Comparison of ENCODE assay signal across 26 cellular contexts in genomic region chr15:52329150-52329549, GRCh38. TPM values are rescaled to one million over a fixed set of nuclear protein-coding genes. Genes with fewer than 3 reads are reported as not detected.
DNase-seq lines count a peak whose midpoint lies in the region; ATAC-seq, FAIRE-seq and TF ChIP-seq lines count a peak whose summit lies in the region.
"Had no signal": no experiment of that assay in that cellular context is flagged by ENCODE, and none has a peak within 500 bp of the region (broad histone marks: within the 10 kb centered on the region; RNA-seq: fewer than 3 reads in every experiment).

No MANE protein-coding gene starts in this region.

- TF ChIP-seq CTCF in pancreas (IDR thresholded peaks at IDR 0.05), result no peak
- TF ChIP-seq CTCF in osteoblast (IDR thresholded peaks at IDR 0.05; ENCODE audit: extremely low read depth, low read depth, low read length), result no peak

- 17 to 24% methylated on average over 2 of the region's 2 CpGs for WGBS in pancreas, 2 donors

- no peak for DNase-seq in activated T-cell treated with anti-CD3 and anti-CD28 coated beads, Interleukin-2, amount 50 U/mL, for 72 hours
- no peak for DNase-seq in activated T-cell treated with anti-CD3 and anti-CD28 coated beads for 4 hours
- DNase-seq in central memory CD8-positive, alpha-beta T cell (ENCODE audit: low spot score in 2 of 2), result no peak
- no peak for DNase-seq in pancreas
- DNase-seq in NCI-H1092 treated with DMSO at 0.1 percent for 48 hours (lab: John Stamatoyannopoulos, UW), result no peak
- DNase-seq in hippocampal formation (lab: John Stamatoyannopoulos, UW), result no peak
- DNase-seq in osteoblast (ENCODE audit: insufficient read length, low spot score, missing footprints), result no peak
- DNase-seq in Right ventricle myocardium superior, result no peak
- DNase-seq: 8988T, ACHN, BE2C, Calu3, DMS79 treated with DMSO at 0.1 percent for 48 hours, GOT3, HCEC 1CT, NCI-H1105, NCI-H1436 treated with DMSO at 0.1 percent for 48 hours, NCI-H1930, NCI-H2107, NCI-H446, NCI-H524 treated with DMSO at 0.1 percent for 48 hours, NCI-H774, SJCRH30 had no signal

- peaks cover 22% of the 10 kb centered on the region for H3K4me1 Mint-ChIP-seq in activated T-cell treated with anti-CD3 and anti-CD28 coated beads, Interleukin-2, amount 50 U/mL, for 72 hours (ENCODE audit: low read depth)
- H3K4me1 Mint-ChIP-seq in central memory CD8-positive, alpha-beta T cell, result peaks cover 10% of the 10 kb centered on the region

- no peak overlapping the region for H3K27ac ChIP-seq in pancreas
- no peak overlapping the region for H3K27ac ChIP-seq in osteoblast (ENCODE audit: low read depth, low read length)
- H3K27ac ChIP-seq: SJCRH30 had no signal

- H3K9me3 ChIP-seq in pancreas (no peaks in the 10 kb centered on the region), osteoblast (ENCODE audit: low read depth, low read length) (no peaks in the 10 kb centered on the region)
- H3K9me3 ChIP-seq: BE2C, SJCRH30 had no signal

- intact Hi-C loops in pancreas (cut with DNase I) (loop anchor here in 1 of 3 donors (10.0 kb wide), 1 partner anchor 74 kb away; no protein-coding TSS in a partner anchor), Right ventricle myocardium superior (cut with DNase I) (no loop called here)

- no peak for FAIRE-seq in pancreas (lab: Jason Lieb, UNC)
- FAIRE-seq: GM12892 had no signal

- H3K4me3 ChIP-seq in pancreas (no peak overlapping the region), osteoblast (ENCODE audit: insufficient read depth, low read length) (no peak overlapping the region)
- H3K4me3 ChIP-seq: SJCRH30 had no signal

- no peaks in the 10 kb centered on the region for H3K79me2 ChIP-seq in osteoblast (ENCODE audit: insufficient read depth, low read length)

- no peak overlapping the region for H3K4me2 ChIP-seq in osteoblast (ENCODE audit: insufficient read depth, low read length)

- H3K27ac Mint-ChIP-seq in activated T-cell treated with anti-CD3 and anti-CD28 coated beads, Interleukin-2, amount 50 U/mL, for 72 hours, result peak overlapping the region; percentile 21
- peak overlapping the region; percentile 0 for H3K27ac Mint-ChIP-seq in central memory CD8-positive, alpha-beta T cell (ENCODE audit: low read depth)
- H3K27ac Mint-ChIP-seq: CD14-positive monocyte had no signal

- H3K4me1 ChIP-seq in pancreas (peaks cover 3 to 12% (median 9%) of the 10 kb centered on the region in 3 donors), osteoblast (ENCODE audit: insufficient read depth, low read length) (peaks cover 5% of the 10 kb centered on the region)
- H3K4me1 ChIP-seq: SJCRH30 had no signal

- H3K36me3 ChIP-seq in pancreas (no peaks in the 10 kb centered on the region), osteoblast (ENCODE audit: insufficient read depth, low read length) (peaks cover 9% of the 10 kb centered on the region)
- H3K36me3 ChIP-seq: BE2C, SJCRH30 had no signal

- ATAC-seq in activated T-cell treated with anti-CD3 and anti-CD28 coated beads, Interleukin-2, amount 50 U/mL, for 72 hours (replicated peaks in 1 of 2), result no peak
- ATAC-seq in central memory CD8-positive, alpha-beta T cell (replicated peaks; ENCODE audit: extremely low read depth, poor library complexity, severe bottlenecking), result no peak
- ATAC-seq in pancreas (peak; percentile 55 to 88 (median 70)), Right ventricle myocardium superior (ENCODE audit: poor library complexity) (no peak)

- H4K20me1 ChIP-seq in osteoblast (ENCODE audit: insufficient read depth, low read length), result no peaks in the 10 kb centered on the region

- no peaks in the 10 kb centered on the region for H3K27me3 Mint-ChIP-seq in activated T-cell treated with anti-CD3 and anti-CD28 coated beads, Interleukin-2, amount 50 U/mL, for 72 hours (ENCODE audit: low read depth)
- no peaks in the 10 kb centered on the region for H3K27me3 Mint-ChIP-seq in central memory CD8-positive, alpha-beta T cell
- H3K27me3 Mint-ChIP-seq: IgD-negative memory B cell had no signal

- no peak overlapping the region for H3K4me3 Mint-ChIP-seq in activated T-cell treated with anti-CD3 and anti-CD28 coated beads, Interleukin-2, amount 50 U/mL, for 72 hours
- H3K4me3 Mint-ChIP-seq in central memory CD8-positive, alpha-beta T cell, result no peak overlapping the region
- H3K4me3 Mint-ChIP-seq: CD14-positive monocyte, IgD-negative memory B cell had no signal

- peaks cover 0 to 5% of the 10 kb centered on the region in 2 donors for H3K36me3 Mint-ChIP-seq in activated T-cell treated with anti-CD3 and anti-CD28 coated beads, Interleukin-2, amount 50 U/mL, for 72 hours (ENCODE audit: insufficient read depth in 2 of 2)
- H3K36me3 Mint-ChIP-seq in central memory CD8-positive, alpha-beta T cell (ENCODE audit: insufficient read depth), result peaks cover 44% of the 10 kb centered on the region

- no peak overlapping the region for H2AFZ ChIP-seq in osteoblast (ENCODE audit: low read length)

- no peaks in the 10 kb centered on the region for H3K9me3 Mint-ChIP-seq in activated T-cell treated with anti-CD3 and anti-CD28 coated beads, Interleukin-2, amount 50 U/mL, for 72 hours
- no peaks in the 10 kb centered on the region for H3K9me3 Mint-ChIP-seq in central memory CD8-positive, alpha-beta T cell
- H3K9me3 Mint-ChIP-seq: CD14-positive monocyte, IgD-negative memory B cell had no signal

- H3K27me3 ChIP-seq in pancreas (no peaks in the 10 kb centered on the region), osteoblast (ENCODE audit: insufficient read depth, low read length) (no peaks in the 10 kb centered on the region)
- H3K27me3 ChIP-seq: BE2C, SJCRH30 had no signal

RNA-seq across cellular contexts. Expression of gene MYO5C, which starts 33.5 kb away (rescaled TPM):
- 1 to 10 TPM in 1 of 2 donors, under 1 TPM in 1; 0.69 to 1.6 TPM for total RNA-seq in activated T-cell treated with anti-CD3 and anti-CD28 coated beads, Interleukin-2, amount 50 U/mL, for 72 hours
- total RNA-seq in pancreas (10 to 100 TPM; 32.6 to 52.7 (median 41.3) TPM), osteoblast (under 0.01 TPM in 2 replicates), Right ventricle myocardium superior (2.3 TPM)
- 10 to 100 TPM; 12.7 to 12.8 TPM for polyA plus RNA-seq in pancreas
- polyA plus RNA-seq: CD14-positive monocyte had no signal

Comparison
In these comparisons a context has a peak if more than half of its experiments do, and no peak if none do; other contexts are left out.
1. ATAC-seq: peak in pancreas (4 of 4); none in activated T-cell treated with anti-CD3 and anti-CD28 coated beads, Interleukin-2, amount 50 U/mL, for 72 hours (0 of 2), central memory CD8-positive, alpha-beta T cell (single experiment) and Right ventricle myocardium superior (single experiment).
2. RNA of gene MYO5C, which starts 33.5 kb away (total RNA-seq): 32.6 to 52.7 TPM in pancreas; 2.3 TPM in Right ventricle myocardium superior (single experiment), 0.69 to 1.6 TPM in activated T-cell treated with anti-CD3 and anti-CD28 coated beads, Interleukin-2, amount 50 U/mL, for 72 hours and under 0.01 TPM in osteoblast; every median in the first group is over 10 times any median in the second.